24 cellular contexts compared by ENCODE assay signal in genomic region chr21:25402134-25402957, GRCh38.
DNase-seq lines count a peak whose midpoint lies in the region.
"Had no signal": no experiment of that assay in that cellular context is flagged by ENCODE, and none has a peak within 500 bp of the region (broad histone marks: within the 10 kb centered on the region; RNA-seq: fewer than 3 reads in every experiment).

No MANE protein-coding gene starts in this region.

- peaks cover 2% of the 10 kb centered on the region for H3K4me1 Mint-ChIP-seq in activated CD4-positive, alpha-beta memory T cell treated with anti-CD3 and anti-CD28 coated beads for 36 hours (ENCODE audit: low read depth)

- H3K36me3 ChIP-seq in HAP-1 (replicated peaks) = no peaks in the 10 kb centered on the region
- no peaks in the 10 kb centered on the region for H3K36me3 ChIP-seq in MG63
- H3K36me3 ChIP-seq: tibial artery had no signal

- no peaks in the 10 kb centered on the region for H3K9me3 ChIP-seq in HAP-1
- no peaks in the 10 kb centered on the region for H3K9me3 ChIP-seq in MG63
- H3K9me3 ChIP-seq: tibial artery had no signal

- H3K27me3 Mint-ChIP-seq in activated CD4-positive, alpha-beta memory T cell treated with anti-CD3 and anti-CD28 coated beads for 36 hours = peaks cover 1% of the 10 kb centered on the region

- H3K9me3 Mint-ChIP-seq in activated CD4-positive, alpha-beta memory T cell treated with anti-CD3 and anti-CD28 coated beads for 36 hours = no peaks in the 10 kb centered on the region
- H3K9me3 Mint-ChIP-seq: CD8-positive, alpha-beta memory T cell; central memory CD8-positive, alpha-beta T cell had no signal

- H3K27me3 ChIP-seq in HAP-1 (ENCODE audit: low read depth) (no peaks in the 10 kb centered on the region), MG63 (no peaks in the 10 kb centered on the region)
- H3K27me3 ChIP-seq: tibial artery had no signal

- intact Hi-C loops in activated CD4-positive, alpha-beta memory T cell treated with anti-CD3 and anti-CD28 coated beads for 36 hours (cut with micrococcal nuclease) = loop anchor here (5.0 kb wide), 1 partner anchor 795 kb away; no protein-coding TSS in a partner anchor

- H3K4me3 ChIP-seq in HAP-1 (no peak overlapping the region), MG63 (no peak overlapping the region)
- H3K4me3 ChIP-seq: SK-N-MC, tibial artery had no signal

- H3K4me1 ChIP-seq in HAP-1 = no peaks in the 10 kb centered on the region
- H3K4me1 ChIP-seq: tibial artery had no signal

- H3K27ac Mint-ChIP-seq in activated CD4-positive, alpha-beta memory T cell treated with anti-CD3 and anti-CD28 coated beads for 36 hours = no peak overlapping the region
- H3K27ac Mint-ChIP-seq: CD8-positive, alpha-beta memory T cell had no signal

- DNase-seq in activated CD4-positive, alpha-beta T cell treated with anti-CD3 and anti-CD28 coated beads for 48 hours = peak; percentile 36
- no peak for DNase-seq in activated CD4-positive, alpha-beta T cell treated with anti-CD3 and anti-CD28 coated beads, Interleukin-2, amount 50 U/mL, for 48 hours
- DNase-seq in HAP-1 (ENCODE audit: low spot score in 2 of 2) (peak; percentile 19 to 50), G401 (ENCODE audit: low spot score) (no peak), MG63 (no peak), ACHN (no peak)
- DNase-seq in activated CD4-positive, alpha-beta memory T cell treated with anti-CD3 and anti-CD28 coated beads for 36 hours = peak; percentile 34
- DNase-seq in stimulated activated CD8-positive, alpha-beta memory T cell treated with anti-CD3 and anti-CD28 coated beads, Interleukin-15, amount 100 ng/mL, for 48 hours (ENCODE audit: low read depth in 2 of 2) = peak; percentile 21 to 36
- DNase-seq: activated effector memory CD4-positive, alpha-beta T cell treated with Interleukin-2 at 50 U/mL for 16 hours; CD8-positive, alpha-beta memory T cell; dermis blood vessel endothelial cell; DMS153; H7; IMR-90; NCI-H1417; NCI-H2081 treated with DMSO at 0.1 percent for 48 hours; NCI-H345; NCI-H748 treated with DMSO at 0.1 percent for 48 hours; OCI-M1; posterior cingulate gyrus; stimulated activated CD4-positive, alpha-beta T cell treated with anti-CD3 and anti-CD28 coated beads, Interleukin-4, amount 100 ng/mL, for 1 hour; tibial artery had no signal

- in situ Hi-C loops in HAP-1 (cut with MboI; ENCODE audit: low sequenced_read_pairs) = no loop called here
- in situ Hi-C loops in G401 (cut with HindIII; ENCODE audit: low sequenced_read_pairs) = no loop called here
- in situ Hi-C loops in ACHN (cut with HindIII; ENCODE audit: low pct_ligation_motif_present, low pct_unique_long_range_greater_than_20kb, low sequenced_read_pairs) = no loop called here

- H3K4me3 Mint-ChIP-seq in activated CD4-positive, alpha-beta memory T cell treated with anti-CD3 and anti-CD28 coated beads for 36 hours = no peak overlapping the region
- H3K4me3 Mint-ChIP-seq: CD8-positive, alpha-beta memory T cell; central memory CD8-positive, alpha-beta T cell had no signal

- peaks cover 4% of the 10 kb centered on the region for H3K36me3 Mint-ChIP-seq in activated CD4-positive, alpha-beta memory T cell treated with anti-CD3 and anti-CD28 coated beads for 36 hours
- H3K36me3 Mint-ChIP-seq: CD8-positive, alpha-beta memory T cell had no signal

- POLR2A ChIA-PET in activated CD4-positive, alpha-beta memory T cell treated with anti-CD3 and anti-CD28 coated beads for 36 hours (lab: Charles Lee) = no interaction called here

- CTCF ChIA-PET in activated CD4-positive, alpha-beta memory T cell treated with anti-CD3 and anti-CD28 coated beads for 36 hours (lab: Charles Lee) = no interaction called here

Comparison
In these comparisons a context has a peak if more than half of its experiments do, and no peak if none do; other contexts are left out.
1. DNase-seq: peak in activated CD4-positive, alpha-beta T cell treated with anti-CD3 and anti-CD28 coated beads for 48 hours (single experiment), HAP-1 (2 of 2), activated CD4-positive, alpha-beta memory T cell treated with anti-CD3 and anti-CD28 coated beads for 36 hours (single experiment) and stimulated activated CD8-positive, alpha-beta memory T cell treated with anti-CD3 and anti-CD28 coated beads, Interleukin-15, amount 100 ng/mL, for 48 hours (2 of 2); none in activated CD4-positive, alpha-beta T cell treated with anti-CD3 and anti-CD28 coated beads, Interleukin-2, amount 50 U/mL, for 48 hours (0 of 2), G401 (single experiment), MG63 (single experiment) and ACHN (single experiment).